22 cellular contexts compared by ENCODE assay signal in the genomic region with DNA sequence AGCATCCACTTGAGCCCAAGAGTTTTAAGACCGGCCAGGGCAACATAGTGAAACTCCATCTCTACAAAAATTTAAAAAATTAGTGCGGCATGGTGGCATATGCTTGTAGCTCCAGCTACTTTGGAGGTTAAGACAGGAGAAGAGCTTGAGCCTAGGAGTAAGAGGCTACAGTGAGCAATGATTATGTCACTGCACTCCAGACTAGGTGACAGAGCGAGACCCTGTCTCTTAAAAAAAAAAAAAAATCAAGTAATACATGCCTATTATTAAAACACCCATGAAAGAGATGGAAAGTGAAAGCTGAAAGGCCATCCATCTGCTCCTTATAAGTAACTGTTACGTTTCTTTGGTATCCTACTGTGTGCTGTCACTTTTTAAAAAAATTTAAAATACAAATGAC.
DNase-seq lines count a peak whose midpoint lies in the region; ATAC-seq and TF ChIP-seq lines count a peak whose summit lies in the region.
"Had no signal": no experiment of that assay in that cellular context is flagged by ENCODE, and none has a peak within 500 bp of the region (broad histone marks: within the 10 kb centered on the region; RNA-seq: fewer than 3 reads in every experiment).

No MANE protein-coding gene starts in this region.

- H3K27me3 ChIP-seq in thymus (ENCODE audit: control insufficient read depth, insufficient read depth) = no peaks in the 10 kb centered on the region

- no peak overlapping the region for H3K4me3 Mint-ChIP-seq in activated naive CD4-positive, alpha-beta T cell treated with anti-CD3 and anti-CD28 coated beads, Interleukin-2, amount 10 ng/mL, durations not matched to agents 7 days and 5 days
- no peak overlapping the region for H3K4me3 Mint-ChIP-seq in activated naive CD8-positive, alpha-beta T cell treated with anti-CD3 and anti-CD28 coated beads for 36 hours
- no peak overlapping the region for H3K4me3 Mint-ChIP-seq in natural killer cell
- H3K4me3 Mint-ChIP-seq: CD14-positive monocyte, HFFc6 had no signal

- no peaks in the 10 kb centered on the region for H3K9me3 Mint-ChIP-seq in activated naive CD4-positive, alpha-beta T cell treated with anti-CD3 and anti-CD28 coated beads, Interleukin-2, amount 10 ng/mL, durations not matched to agents 7 days and 5 days
- no peaks in the 10 kb centered on the region for H3K9me3 Mint-ChIP-seq in activated naive CD8-positive, alpha-beta T cell treated with anti-CD3 and anti-CD28 coated beads for 36 hours
- no peaks in the 10 kb centered on the region for H3K9me3 Mint-ChIP-seq in natural killer cell
- H3K9me3 Mint-ChIP-seq: HFFc6 had no signal

- no peak overlapping the region for H3K4me3 ChIP-seq in thymus (ENCODE audit: low read length)
- H3K4me3 ChIP-seq: K562 had no signal

- peaks cover 49% of the 10 kb centered on the region for H3K36me3 ChIP-seq in thymus (ENCODE audit: control insufficient read depth, insufficient read depth)

- no peak for TF ChIP-seq CTCF in natural killer cell (IDR thresholded peaks at IDR 0.05)

- CTCF ChIA-PET in activated naive CD4-positive, alpha-beta T cell treated with anti-CD3 and anti-CD28 coated beads, Interleukin-2, amount 10 ng/mL, durations not matched to agents 7 days and 5 days (lab: Charles Lee) = interaction anchor here (0.7 to 1.3 kb wide), 5 partner anchors 17 to 115 kb away, joined by 3 to 7 read pairs (median 4); a partner anchor contains a TSS

- H3K36me3 Mint-ChIP-seq in activated naive CD4-positive, alpha-beta T cell treated with anti-CD3 and anti-CD28 coated beads, Interleukin-2, amount 10 ng/mL, durations not matched to agents 7 days and 5 days = peaks cover 28% of the 10 kb centered on the region
- peaks cover 45% of the 10 kb centered on the region for H3K36me3 Mint-ChIP-seq in activated naive CD8-positive, alpha-beta T cell treated with anti-CD3 and anti-CD28 coated beads for 36 hours
- no peaks in the 10 kb centered on the region for H3K36me3 Mint-ChIP-seq in natural killer cell

- peak overlapping the region; percentile 20 for H3K27ac ChIP-seq in thymus (ENCODE audit: low read depth)

- H3K4me1 Mint-ChIP-seq in activated naive CD4-positive, alpha-beta T cell treated with anti-CD3 and anti-CD28 coated beads, Interleukin-2, amount 10 ng/mL, durations not matched to agents 7 days and 5 days = peaks cover 30% of the 10 kb centered on the region
- peaks cover 43% of the 10 kb centered on the region for H3K4me1 Mint-ChIP-seq in activated naive CD8-positive, alpha-beta T cell treated with anti-CD3 and anti-CD28 coated beads for 36 hours
- peaks cover 7 to 8% of the 10 kb centered on the region in 2 donors for H3K4me1 Mint-ChIP-seq in natural killer cell

- peak overlapping the region; percentile 69 for H3K27ac Mint-ChIP-seq in activated naive CD4-positive, alpha-beta T cell treated with anti-CD3 and anti-CD28 coated beads, Interleukin-2, amount 10 ng/mL, durations not matched to agents 7 days and 5 days
- peak overlapping the region; percentile 74 for H3K27ac Mint-ChIP-seq in activated naive CD8-positive, alpha-beta T cell treated with anti-CD3 and anti-CD28 coated beads for 36 hours
- no peak overlapping the region for H3K27ac Mint-ChIP-seq in natural killer cell
- H3K27ac Mint-ChIP-seq: HFFc6 had no signal

- WGBS in thymus = 97% methylated on average over 4 of the region's 4 CpGs

- H3K4me1 ChIP-seq in thymus (ENCODE audit: control insufficient read depth, insufficient read depth, low read length) = no peaks in the 10 kb centered on the region
- H3K4me1 ChIP-seq: Caco-2 had no signal

- H3K9me3 ChIP-seq in thymus (ENCODE audit: control insufficient read depth) = no peaks in the 10 kb centered on the region
- H3K9me3 ChIP-seq: Caco-2 had no signal

- peak; percentile 70 to 84 for ATAC-seq in activated CD4-positive, CD25-positive, alpha-beta regulatory T cell treated with anti-CD3 and anti-CD28 coated beads, Interleukin-2, amount 50 U/mL, for 24 hours
- no peak for ATAC-seq in natural killer cell
- ATAC-seq: K562 had no signal

- no peak for DNase-seq in activated CD4-positive, CD25-positive, alpha-beta regulatory T cell (lab: John Stamatoyannopoulos, UW)
- DNase-seq in activated naive CD4-positive, alpha-beta T cell treated with anti-CD3 and anti-CD28 coated beads, Interleukin-2, amount 10 ng/mL, durations not matched to agents 7 days and 5 days = no peak
- no peak for DNase-seq in activated naive CD4-positive, alpha-beta T cell (lab: John Stamatoyannopoulos, UW)
- DNase-seq in activated naive CD8-positive, alpha-beta T cell treated with anti-CD3 and anti-CD28 coated beads for 36 hours = no peak
- no peak for DNase-seq in cerebellar cortex (ENCODE audit: low spot score)
- DNase-seq in natural killer cell = no peak
- DNase-seq: 8988T, Caco-2, GDM1, H7, HFFc6, MV-4-11, NCI-H187, NCI-H2107, NCI-H226, NCI-H524, OCI-M1, SHP77 had no signal

- H3K27me3 Mint-ChIP-seq in activated naive CD4-positive, alpha-beta T cell treated with anti-CD3 and anti-CD28 coated beads, Interleukin-2, amount 10 ng/mL, durations not matched to agents 7 days and 5 days = no peaks in the 10 kb centered on the region
- no peaks in the 10 kb centered on the region for H3K27me3 Mint-ChIP-seq in activated naive CD8-positive, alpha-beta T cell treated with anti-CD3 and anti-CD28 coated beads for 36 hours
- no peaks in the 10 kb centered on the region for H3K27me3 Mint-ChIP-seq in natural killer cell (ENCODE audit: low read depth in 2 of 2)

- intact Hi-C loops in natural killer cell (cut with micrococcal nuclease) = no loop called here

Comparison
In these comparisons a context has a peak if more than half of its experiments do, and no peak if none do; other contexts are left out.
1. ATAC-seq: peak in activated CD4-positive, CD25-positive, alpha-beta regulatory T cell treated with anti-CD3 and anti-CD28 coated beads, Interleukin-2, amount 50 U/mL, for 24 hours (2 of 2); none in natural killer cell (0 of 3).
2. H3K27ac Mint-ChIP-seq: peak in activated naive CD4-positive, alpha-beta T cell treated with anti-CD3 and anti-CD28 coated beads, Interleukin-2, amount 10 ng/mL, durations not matched to agents 7 days and 5 days (single experiment) and activated naive CD8-positive, alpha-beta T cell treated with anti-CD3 and anti-CD28 coated beads for 36 hours (single experiment); none in natural killer cell (0 of 2).